1 cellular context compared by ENCODE assay signal in the genomic region with DNA sequence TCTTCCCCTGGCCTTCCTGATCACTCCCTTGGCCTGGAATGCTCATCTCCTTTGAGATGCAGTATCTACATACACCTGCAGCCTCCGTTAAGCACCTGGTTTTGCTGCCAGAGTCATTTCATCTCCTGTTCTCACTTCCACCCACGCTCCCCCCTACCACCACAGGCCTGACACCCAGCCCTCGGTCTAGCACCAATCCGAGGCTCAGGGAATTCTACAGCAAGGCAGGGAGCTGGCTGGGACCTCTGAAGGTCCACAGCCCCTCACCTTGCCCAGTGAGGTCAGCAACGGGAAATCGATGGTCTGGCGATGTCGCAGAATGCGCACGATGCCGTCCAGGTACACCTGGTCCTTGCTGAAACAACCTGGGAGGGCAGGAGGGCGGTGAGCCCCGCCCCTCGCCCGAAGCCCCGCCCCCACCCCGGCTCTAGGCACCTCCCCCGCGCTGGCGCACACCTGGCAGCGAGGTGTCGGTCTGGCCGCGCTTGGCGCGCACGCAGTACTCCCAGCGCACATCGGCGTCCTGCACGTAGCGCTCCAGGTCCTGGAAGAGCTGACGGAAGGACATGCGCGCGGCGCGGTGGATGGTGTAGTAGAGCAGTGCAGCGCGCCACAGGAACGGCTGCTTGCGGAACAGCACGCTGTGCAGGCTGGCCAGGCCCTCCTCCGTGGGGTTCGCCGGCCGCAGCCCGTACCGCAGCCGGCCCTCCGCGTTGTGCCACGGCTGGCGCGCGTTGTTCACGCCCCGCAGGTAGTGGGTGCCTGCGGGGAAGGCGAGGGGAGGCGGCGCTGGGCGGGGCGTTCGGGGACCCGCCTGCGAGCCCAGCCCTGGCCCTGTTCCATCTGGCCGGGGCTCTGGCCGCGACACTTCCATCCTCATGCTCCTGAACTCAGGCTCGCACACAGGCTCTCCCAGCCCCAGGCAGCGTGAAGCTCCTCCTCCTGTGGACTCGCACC.
A peak's percentile ranks its signal among the peaks of the same experiment; 100 is the strongest.
TF ChIP-seq lines count a peak whose summit lies in the region.

No MANE protein-coding gene starts in this region.

TF ChIP-seq in HepG2, 621 proteins besides CTCF, POLR2A, EP300 and RAD21 (continued from another document and continues in another):
- TF ChIP-seq SKIL (CRISPR knock-in tag; IDR thresholded peaks at IDR 0.05; ENCODE audit: borderline replicate concordance) = peak; percentile 45; the same call in 1 of the 2 replicates
- TF ChIP-seq DMTF1 (CRISPR knock-in tag; IDR thresholded peaks at IDR 0.05) = peak; percentile 61; the same call in 1 of the 2 replicates
- no peak for TF ChIP-seq SRSF1 (optimal IDR thresholded peaks at IDR 0.05; ENCODE audit: low read depth, low read length)
- 0 out of 2 replicates have a peak, but pooled peaks have one; percentile 25 for TF ChIP-seq GATAD1 (CRISPR knock-in tag; IDR thresholded peaks at IDR 0.05)
- no peak for TF ChIP-seq E2F1 (CRISPR knock-in tag; IDR thresholded peaks at IDR 0.05)
- TF ChIP-seq ZNF121 (CRISPR knock-in tag; IDR thresholded peaks at IDR 0.05) = no peak
- peak; percentile 89 for TF ChIP-seq SP4 (CRISPR knock-in tag; IDR thresholded peaks at IDR 0.05)
- TF ChIP-seq NONO (IDR thresholded peaks at IDR 0.05) = no peak
- TF ChIP-seq NONO (CRISPR knock-in tag; conservative IDR thresholded peaks at IDR 0.05) = peak; percentile 94
- TF ChIP-seq ZNF232 (CRISPR knock-in tag; IDR thresholded peaks at IDR 0.05; ENCODE audit: borderline replicate concordance) = peak; percentile 36; the same call in 1 of the 2 replicates
- TF ChIP-seq ZNF83 (CRISPR knock-in tag; IDR thresholded peaks at IDR 0.05; ENCODE audit: borderline replicate concordance) = peak; percentile 92; the same call in 1 of the 2 replicates
- no peak for TF ChIP-seq NFIB (CRISPR knock-in tag; IDR thresholded peaks at IDR 0.05; ENCODE audit: borderline replicate concordance)
- TF ChIP-seq ZNF34 (CRISPR knock-in tag; IDR thresholded peaks at IDR 0.05; ENCODE audit: borderline replicate concordance) = 0 out of 2 replicates have a peak, but pooled peaks have one; percentile 76
- 0 out of 2 replicates have a peak, but pooled peaks have one; percentile 15 for TF ChIP-seq FOXK1 (CRISPR knock-in tag; IDR thresholded peaks at IDR 0.05; ENCODE audit: borderline replicate concordance, low read depth)
- peak; percentile 84 for TF ChIP-seq HOXA3 (CRISPR knock-in tag; IDR thresholded peaks at IDR 0.05)
- no peak for TF ChIP-seq KAT8 (CRISPR knock-in tag; IDR thresholded peaks at IDR 0.05)
- peak; percentile 72; the same call in 1 of the 2 replicates for TF ChIP-seq YEATS4 (CRISPR knock-in tag; IDR thresholded peaks at IDR 0.05; ENCODE audit: borderline replicate concordance)
- TF ChIP-seq ZNF784 (CRISPR knock-in tag; IDR thresholded peaks at IDR 0.05; ENCODE audit: borderline replicate concordance) = peak; percentile 71; the same call in 1 of the 2 replicates
- TF ChIP-seq, protein P1, sequence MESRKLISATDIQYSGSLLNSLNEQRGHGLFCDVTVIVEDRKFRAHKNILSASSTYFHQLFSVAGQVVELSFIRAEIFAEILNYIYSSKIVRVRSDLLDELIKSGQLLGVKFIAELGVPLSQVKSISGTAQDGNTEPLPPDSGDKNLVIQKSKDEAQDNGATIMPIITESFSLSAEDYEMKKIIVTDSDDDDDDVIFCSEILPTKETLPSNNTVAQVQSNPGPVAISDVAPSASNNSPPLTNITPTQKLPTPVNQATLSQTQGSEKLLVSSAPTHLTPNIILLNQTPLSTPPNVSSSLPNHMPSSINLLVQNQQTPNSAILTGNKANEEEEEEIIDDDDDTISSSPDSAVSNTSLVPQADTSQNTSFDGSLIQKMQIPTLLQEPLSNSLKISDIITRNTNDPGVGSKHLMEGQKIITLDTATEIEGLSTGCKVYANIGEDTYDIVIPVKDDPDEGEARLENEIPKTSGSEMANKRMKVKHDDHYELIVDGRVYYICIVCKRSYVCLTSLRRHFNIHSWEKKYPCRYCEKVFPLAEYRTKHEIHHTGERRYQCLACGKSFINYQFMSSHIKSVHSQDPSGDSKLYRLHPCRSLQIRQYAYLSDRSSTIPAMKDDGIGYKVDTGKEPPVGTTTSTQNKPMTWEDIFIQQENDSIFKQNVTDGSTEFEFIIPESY (CRISPR knock-in tag; IDR thresholded peaks at IDR 0.05) = peak; percentile 50; the same call in 1 of the 2 replicates
- no peak for TF ChIP-seq ZNF235 (CRISPR knock-in tag; IDR thresholded peaks at IDR 0.05; ENCODE audit: borderline replicate concordance)
- peak; percentile 57; the same call in 1 of the 2 replicates for TF ChIP-seq ZNF552 (CRISPR knock-in tag; IDR thresholded peaks at IDR 0.05; ENCODE audit: borderline replicate concordance)
- no peak for TF ChIP-seq NR2F1 (CRISPR knock-in tag; IDR thresholded peaks at IDR 0.05)
- peak; percentile 88 for TF ChIP-seq AGO1 (IDR thresholded peaks at IDR 0.05; ENCODE audit: low read depth, low read length, poor library complexity, severe bottlenecking)
- TF ChIP-seq RFX5 (IDR thresholded peaks at IDR 0.05; ENCODE audit: low read depth, low read length) = no peak
- TF ChIP-seq ZSCAN31 (CRISPR knock-in tag; IDR thresholded peaks at IDR 0.05; ENCODE audit: low read depth) = peak; percentile 84; the same call in 1 of the 2 replicates
- TF ChIP-seq IRF2 (CRISPR knock-in tag; IDR thresholded peaks at IDR 0.05) = no peak
- TF ChIP-seq, protein P2, sequence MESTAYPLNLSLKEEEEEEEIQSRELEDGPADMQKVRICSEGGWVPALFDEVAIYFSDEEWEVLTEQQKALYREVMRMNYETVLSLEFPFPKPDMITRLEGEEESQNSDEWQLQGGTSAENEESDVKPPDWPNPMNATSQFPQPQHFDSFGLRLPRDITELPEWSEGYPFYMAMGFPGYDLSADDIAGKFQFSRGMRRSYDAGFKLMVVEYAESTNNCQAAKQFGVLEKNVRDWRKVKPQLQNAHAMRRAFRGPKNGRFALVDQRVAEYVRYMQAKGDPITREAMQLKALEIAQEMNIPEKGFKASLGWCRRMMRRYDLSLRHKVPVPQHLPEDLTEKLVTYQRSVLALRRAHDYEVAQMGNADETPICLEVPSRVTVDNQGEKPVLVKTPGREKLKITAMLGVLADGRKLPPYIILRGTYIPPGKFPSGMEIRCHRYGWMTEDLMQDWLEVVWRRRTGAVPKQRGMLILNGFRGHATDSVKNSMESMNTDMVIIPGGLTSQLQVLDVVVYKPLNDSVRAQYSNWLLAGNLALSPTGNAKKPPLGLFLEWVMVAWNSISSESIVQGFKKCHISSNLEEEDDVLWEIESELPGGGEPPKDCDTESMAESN (CRISPR knock-in tag; conservative IDR thresholded peaks at IDR 0.05) = peak; percentile 55
- TF ChIP-seq, protein P3, sequence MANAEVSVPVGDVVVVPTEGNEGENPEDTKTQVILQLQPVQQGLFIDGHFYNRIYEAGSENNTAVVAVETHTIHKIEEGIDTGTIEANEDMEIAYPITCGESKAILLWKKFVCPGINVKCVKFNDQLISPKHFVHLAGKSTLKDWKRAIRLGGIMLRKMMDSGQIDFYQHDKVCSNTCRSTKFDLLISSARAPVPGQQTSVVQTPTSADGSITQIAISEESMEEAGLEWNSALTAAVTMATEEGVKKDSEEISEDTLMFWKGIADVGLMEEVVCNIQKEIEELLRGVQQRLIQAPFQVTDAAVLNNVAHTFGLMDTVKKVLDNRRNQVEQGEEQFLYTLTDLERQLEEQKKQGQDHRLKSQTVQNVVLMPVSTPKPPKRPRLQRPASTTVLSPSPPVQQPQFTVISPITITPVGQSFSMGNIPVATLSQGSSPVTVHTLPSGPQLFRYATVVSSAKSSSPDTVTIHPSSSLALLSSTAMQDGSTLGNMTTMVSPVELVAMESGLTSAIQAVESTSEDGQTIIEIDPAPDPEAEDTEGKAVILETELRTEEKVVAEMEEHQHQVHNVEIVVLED (CRISPR knock-in tag; IDR thresholded peaks at IDR 0.05; ENCODE audit: borderline replicate concordance) = peak; percentile 88
- peak; percentile 25; the same call in 1 of the 2 replicates for TF ChIP-seq STAG1 (CRISPR knock-in tag; IDR thresholded peaks at IDR 0.05)
- TF ChIP-seq MED1 (CRISPR knock-in tag; IDR thresholded peaks at IDR 0.05) = peak; percentile 47; the same call in 1 of the 2 replicates
- TF ChIP-seq ZNF12 (CRISPR knock-in tag; IDR thresholded peaks at IDR 0.05) = 0 out of 2 replicates have a peak, but pooled peaks have one; percentile 42
- peak; percentile 55; the same call in 1 of the 2 replicates for TF ChIP-seq MXD4 (CRISPR knock-in tag; IDR thresholded peaks at IDR 0.05)
- TF ChIP-seq, protein P4, sequence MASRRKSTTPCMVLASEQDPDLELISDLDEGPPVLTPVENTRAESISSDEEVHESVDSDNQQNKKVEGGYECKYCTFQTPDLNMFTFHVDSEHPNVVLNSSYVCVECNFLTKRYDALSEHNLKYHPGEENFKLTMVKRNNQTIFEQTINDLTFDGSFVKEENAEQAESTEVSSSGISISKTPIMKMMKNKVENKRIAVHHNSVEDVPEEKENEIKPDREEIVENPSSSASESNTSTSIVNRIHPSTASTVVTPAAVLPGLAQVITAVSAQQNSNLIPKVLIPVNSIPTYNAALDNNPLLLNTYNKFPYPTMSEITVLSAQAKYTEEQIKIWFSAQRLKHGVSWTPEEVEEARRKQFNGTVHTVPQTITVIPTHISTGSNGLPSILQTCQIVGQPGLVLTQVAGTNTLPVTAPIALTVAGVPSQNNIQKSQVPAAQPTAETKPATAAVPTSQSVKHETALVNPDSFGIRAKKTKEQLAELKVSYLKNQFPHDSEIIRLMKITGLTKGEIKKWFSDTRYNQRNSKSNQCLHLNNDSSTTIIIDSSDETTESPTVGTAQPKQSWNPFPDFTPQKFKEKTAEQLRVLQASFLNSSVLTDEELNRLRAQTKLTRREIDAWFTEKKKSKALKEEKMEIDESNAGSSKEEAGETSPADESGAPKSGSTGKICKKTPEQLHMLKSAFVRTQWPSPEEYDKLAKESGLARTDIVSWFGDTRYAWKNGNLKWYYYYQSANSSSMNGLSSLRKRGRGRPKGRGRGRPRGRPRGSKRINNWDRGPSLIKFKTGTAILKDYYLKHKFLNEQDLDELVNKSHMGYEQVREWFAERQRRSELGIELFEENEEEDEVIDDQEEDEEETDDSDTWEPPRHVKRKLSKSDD (CRISPR knock-in tag; IDR thresholded peaks at IDR 0.05; ENCODE audit: low read depth) = peak; percentile 80; the same call in 1 of the 2 replicates
- TF ChIP-seq ZFX (CRISPR knock-in tag; IDR thresholded peaks at IDR 0.05; ENCODE audit: low read depth) = peak; percentile 88
- 0 out of 2 replicates have a peak, but pooled peaks have one; percentile 28 for TF ChIP-seq ZNF431 (CRISPR knock-in tag; IDR thresholded peaks at IDR 0.05; ENCODE audit: borderline replicate concordance, low read depth)
- peak; percentile 46; the same call in 1 of the 2 replicates for TF ChIP-seq REPIN1 (CRISPR knock-in tag; IDR thresholded peaks at IDR 0.05; ENCODE audit: borderline replicate concordance, low read depth)
- TF ChIP-seq MEIS2 (CRISPR knock-in tag; IDR thresholded peaks at IDR 0.05) = peak; percentile 82; the same call in 1 of the 2 replicates
- peak; percentile 38 for TF ChIP-seq SP2 (CRISPR knock-in tag; IDR thresholded peaks at IDR 0.05)
- TF ChIP-seq ZEB1 (IDR thresholded peaks at IDR 0.05; ENCODE audit: insufficient replicate concordance, low read depth) = peak; percentile 90
- no peak; the same call in 1 of the 2 replicates for TF ChIP-seq ZNF136 (CRISPR knock-in tag; IDR thresholded peaks at IDR 0.05; ENCODE audit: low read depth)
- TF ChIP-seq PHF8 (CRISPR knock-in tag; IDR thresholded peaks at IDR 0.05) = peak; percentile 39; the same call in 1 of the 2 replicates
- no peak for TF ChIP-seq BCL6 (CRISPR knock-in tag; IDR thresholded peaks at IDR 0.05)
- peak; percentile 82; the same call in 1 of the 2 replicates for TF ChIP-seq ZSCAN21 (CRISPR knock-in tag; IDR thresholded peaks at IDR 0.05; ENCODE audit: borderline replicate concordance)
